Comparison of ENCODE assay signal across 24 cellular contexts in genomic region chr2:164763431-164763830, GRCh38.
"Had no signal": no experiment of that assay in that cellular context is flagged by ENCODE, and none has a peak within 500 bp of the region (broad histone marks: within the 10 kb centered on the region; RNA-seq: fewer than 3 reads in every experiment).

No MANE protein-coding gene starts in this region.

- FAIRE-seq: urothelium cell line had no signal

- ATAC-seq: natural killer cell, sciatic nerve, upper lobe of right lung had no signal

- H3K36me3 ChIP-seq: left ventricle myocardium inferior, neural progenitor cell, neutrophil, right atrium auricular region, suprapubic skin, thoracic aorta, tibial artery, upper lobe of right lung had no signal

- H3K9me3 ChIP-seq: left ventricle myocardium inferior, neutrophil, right atrium auricular region, suprapubic skin, thoracic aorta, tibial artery, upper lobe of right lung had no signal

- H2AFZ ChIP-seq: neural progenitor cell had no signal

- H3K4me1 ChIP-seq: neural progenitor cell, right atrium auricular region had no signal

- H3K4me3 ChIP-seq: left ventricle myocardium inferior, lung, neural progenitor cell, right atrium auricular region, skin epidermis, suprapubic skin, thoracic aorta, tibial artery, upper lobe of right lung had no signal

- H3K27ac ChIP-seq: left ventricle myocardium inferior, neural progenitor cell, neutrophil, right atrium auricular region, skin epidermis, suprapubic skin, thoracic aorta, tibial artery, upper lobe of right lung had no signal

- H3K9ac ChIP-seq: neural progenitor cell had no signal

- DNase-seq: islet precursor cell; left ventricle myocardium inferior; mesendoderm; naive B cell; natural killer cell; nephron progenitor cell; occipital lobe; stimulated activated CD4-positive, alpha-beta T cell treated with anti-CD3 and anti-CD28 coated beads, Interleukin-12 subunit alpha, Interleukin-12 subunit beta, amount 100 ng/mL, for 4 hours; stimulated activated CD4-positive, alpha-beta T cell treated with anti-CD3 and anti-CD28 coated beads, Interleukin-15, amount 100 ng/mL, for 24 hours; stimulated activated CD4-positive, alpha-beta T cell treated with anti-CD3 and anti-CD28 coated beads, Interleukin-2, amount 100 ng/mL, for 24 hours; stimulated activated CD4-positive, alpha-beta T cell treated with anti-CD3 and anti-CD28 coated beads, Interleukin-4, amount 100 ng/mL, for 1 hour; stimulated activated naive CD4-positive, alpha-beta T cell; tibial artery; trophoblast cell; upper lobe of right lung had no signal

- H3K4me2 ChIP-seq: neural progenitor cell had no signal

- H3K27me3 ChIP-seq: neural progenitor cell, neutrophil, right atrium auricular region, suprapubic skin, tibial artery, upper lobe of right lung had no signal
